Comparison of ENCODE assay signal across 16 cellular contexts in genomic region chr10:60998932-60999331, GRCh38. TPM values are rescaled to one million over a fixed set of nuclear protein-coding genes. Genes with fewer than 3 reads are reported as not detected.
DNase-seq lines count a peak whose midpoint lies in the region; ATAC-seq, FAIRE-seq and TF ChIP-seq lines count a peak whose summit lies in the region.
"Had no signal": no experiment of that assay in that cellular context is flagged by ENCODE, and none has a peak within 500 bp of the region (broad histone marks: within the 10 kb centered on the region; RNA-seq: fewer than 3 reads in every experiment).

No MANE protein-coding gene starts in this region.

- FAIRE-seq in bronchial epithelial cell (lab: Jason Lieb, UNC) (no peak), kidney (lab: Jason Lieb, UNC) (no peak)
- FAIRE-seq: K562 had no signal

- peaks cover 3% of the 10 kb centered on the region for H3K79me1 ChIP-seq in trophoblast cell (ENCODE audit: low read length)

- H3K4me1 ChIP-seq in kidney (ENCODE audit: control insufficient read depth in 1 of 2, insufficient read depth in 1 of 2, low read depth in 1 of 2, low read length in 2 of 2) (no peaks in the 10 kb centered on the region), trophoblast cell (ENCODE audit: control insufficient read depth in 1 of 2, insufficient read depth in 2 of 2, low read length in 2 of 2) (peaks cover 0 to 4% of the 10 kb centered on the region in 2 experiments)

- no CpG with 5 or more reads among the region's 4 CpGs for WGBS in trophoblast cell (ENCODE audit: extremely low coverage, insufficient coverage, insufficient read length)

- no peak overlapping the region for H2BK5ac ChIP-seq in trophoblast cell (ENCODE audit: low read depth, low read length, poor library complexity)

- peak overlapping the region; percentile 4 for H3K4me3 Mint-ChIP-seq in type B pancreatic cell

- H3K4me2 ChIP-seq in trophoblast cell (ENCODE audit: low read length) = no peak overlapping the region

- intact Hi-C loops in kidney (cut with DNase I) = no loop called here
- intact Hi-C loops in posterior vena cava (cut with DNase I) = no loop called here

- no peaks in the 10 kb centered on the region for H3K79me2 ChIP-seq in trophoblast cell (ENCODE audit: control insufficient read depth, insufficient read depth, low read length, poor library complexity)

- no peaks in the 10 kb centered on the region for H3K36me3 ChIP-seq in bronchial epithelial cell (ENCODE audit: control insufficient read depth, insufficient read depth, low read length)
- no peaks in the 10 kb centered on the region for H3K36me3 ChIP-seq in kidney (ENCODE audit: control insufficient read depth in 1 of 2, insufficient read depth in 2 of 2, low read length in 2 of 2)
- no peaks in the 10 kb centered on the region for H3K36me3 ChIP-seq in trophoblast cell (ENCODE audit: control insufficient read depth in 1 of 2, insufficient read depth in 2 of 2, low read length in 2 of 2)

- TF ChIP-seq CTCF in bronchial epithelial cell (IDR thresholded peaks at IDR 0.05; ENCODE audit: insufficient read depth, low read length, severe bottlenecking) (no peak), kidney (IDR thresholded peaks at IDR 0.05; ENCODE audit: borderline replicate concordance, extremely low read depth, insufficient read depth) (no peak), type B pancreatic cell (conservative IDR thresholded peaks at IDR 0.05) (no peak)

- H3K23ac ChIP-seq in trophoblast cell (ENCODE audit: low read length) = no peak overlapping the region

- ATAC-seq in GM18520 (IDR thresholded peaks at IDR 0.05; ENCODE audit: unreplicated experiment) (no peak), GM18909 (IDR thresholded peaks at IDR 0.05; ENCODE audit: poor library complexity, unreplicated experiment) (no peak)
- ATAC-seq: K562 had no signal

- H4K91ac ChIP-seq in trophoblast cell (ENCODE audit: low read depth, low read length) = no peak overlapping the region

- H3K36me3 Mint-ChIP-seq in type B pancreatic cell = peaks cover 3% of the 10 kb centered on the region

- H3K27me3 ChIP-seq in bronchial epithelial cell (ENCODE audit: control insufficient read depth, insufficient read depth, low read length) (no peaks in the 10 kb centered on the region), trophoblast cell (ENCODE audit: insufficient read depth, low read length) (no peaks in the 10 kb centered on the region)

- DNase-seq in bronchial epithelial cell (ENCODE audit: low read depth) (peak; percentile 65), kidney (no peak), trophoblast cell (no peak), type B pancreatic cell (ENCODE audit: extremely low spot score, unreplicated experiment) (no peak), posterior vena cava (ENCODE audit: low spot score) (no peak)
- DNase-seq: H7, Kasumi-1, NCI-H1092 treated with DMSO at 0.1 percent for 48 hours, NCI-H1436, NCI-H1930, NCI-H446 treated with DMSO at 0.1 percent for 48 hours, NCI-H526 treated with DMSO at 0.1 percent for 48 hours, SHP77 treated with DMSO at 0.1 percent for 48 hours had no signal

- peaks cover 10% of the 10 kb centered on the region for H3K4me1 Mint-ChIP-seq in type B pancreatic cell (ENCODE audit: unreplicated experiment)

- H3K18ac ChIP-seq in trophoblast cell (ENCODE audit: low read length) = no peak overlapping the region

- no peak overlapping the region for H3K14ac ChIP-seq in trophoblast cell (ENCODE audit: low read length)

- H3K27ac Mint-ChIP-seq in type B pancreatic cell = no peak overlapping the region

- peaks cover 28% of the 10 kb centered on the region for H3K27me3 Mint-ChIP-seq in type B pancreatic cell

- H4K12ac ChIP-seq in trophoblast cell (ENCODE audit: low read depth, low read length) = no peak overlapping the region

- H4K8ac ChIP-seq in trophoblast cell (ENCODE audit: low read depth, low read length) = no peak overlapping the region

- H3K9me3 ChIP-seq in kidney (ENCODE audit: control insufficient read depth in 1 of 2, low read length in 2 of 2) = no peaks in the 10 kb centered on the region
- no peaks in the 10 kb centered on the region for H3K9me3 ChIP-seq in trophoblast cell (ENCODE audit: insufficient read depth, low read depth, low read length)

- H3K27ac ChIP-seq in kidney (ENCODE audit: low read depth in 2 of 2, low read length in 2 of 2) (peak overlapping the region; percentile 62 to 79), trophoblast cell (ENCODE audit: low read depth, low read length) (peak overlapping the region; percentile 21)

- no peak overlapping the region for H3K4ac ChIP-seq in trophoblast cell (ENCODE audit: low read depth, low read length)

- no peak overlapping the region for H2AK5ac ChIP-seq in trophoblast cell (ENCODE audit: low read length)

- no peak overlapping the region for H2BK120ac ChIP-seq in trophoblast cell (ENCODE audit: insufficient read depth, low read length, poor library complexity)

- H3K9me3 Mint-ChIP-seq in type B pancreatic cell = no peaks in the 10 kb centered on the region

- no peak overlapping the region for H3K4me3 ChIP-seq in bronchial epithelial cell (ENCODE audit: low read depth, low read length)
- H3K4me3 ChIP-seq in kidney (ENCODE audit: low read length in 2 of 2) = peak overlapping the region; percentile 63 to 71
- no peak overlapping the region for H3K4me3 ChIP-seq in trophoblast cell (ENCODE audit: low read depth, low read length)
- H3K4me3 ChIP-seq: K562 had no signal

- no peak overlapping the region for H2BK12ac ChIP-seq in trophoblast cell (ENCODE audit: low read length)

- H2AFZ ChIP-seq in trophoblast cell (ENCODE audit: insufficient read depth, low read length, poor library complexity) = no peak overlapping the region

- H3K9ac ChIP-seq in kidney (ENCODE audit: low read length in 2 of 2) (peak overlapping the region in 1 of 2 donors; percentile 75), trophoblast cell (ENCODE audit: low read length) (no peak overlapping the region)

RNA-seq across cellular contexts. Expression of gene RHOBTB1, which starts 54.9 kb away (rescaled TPM):
- total RNA-seq in bronchial epithelial cell (3.5 and 6.3 TPM in 2 replicates), kidney (14.6 TPM), type B pancreatic cell (ENCODE audit: low replicate concordance) (25.0 and 26.4 TPM in 2 replicates), posterior vena cava (10 to 100 TPM; 14.3 to 15.4 TPM)
- 34.5 TPM for polyA plus RNA-seq in kidney (ENCODE audit: insufficient read depth, low read depth, low replicate concordance)
- polyA plus RNA-seq in trophoblast cell (2013) = 133 and 142 TPM in 2 replicates

Comparison
In these comparisons a context has a peak if more than half of its experiments do, and no peak if none do; other contexts are left out.
1. H3K4me3 ChIP-seq: peak in kidney (2 of 2); none in bronchial epithelial cell (single experiment) and trophoblast cell (single experiment).